18 cellular contexts compared by ENCODE assay signal in the genomic region with DNA sequence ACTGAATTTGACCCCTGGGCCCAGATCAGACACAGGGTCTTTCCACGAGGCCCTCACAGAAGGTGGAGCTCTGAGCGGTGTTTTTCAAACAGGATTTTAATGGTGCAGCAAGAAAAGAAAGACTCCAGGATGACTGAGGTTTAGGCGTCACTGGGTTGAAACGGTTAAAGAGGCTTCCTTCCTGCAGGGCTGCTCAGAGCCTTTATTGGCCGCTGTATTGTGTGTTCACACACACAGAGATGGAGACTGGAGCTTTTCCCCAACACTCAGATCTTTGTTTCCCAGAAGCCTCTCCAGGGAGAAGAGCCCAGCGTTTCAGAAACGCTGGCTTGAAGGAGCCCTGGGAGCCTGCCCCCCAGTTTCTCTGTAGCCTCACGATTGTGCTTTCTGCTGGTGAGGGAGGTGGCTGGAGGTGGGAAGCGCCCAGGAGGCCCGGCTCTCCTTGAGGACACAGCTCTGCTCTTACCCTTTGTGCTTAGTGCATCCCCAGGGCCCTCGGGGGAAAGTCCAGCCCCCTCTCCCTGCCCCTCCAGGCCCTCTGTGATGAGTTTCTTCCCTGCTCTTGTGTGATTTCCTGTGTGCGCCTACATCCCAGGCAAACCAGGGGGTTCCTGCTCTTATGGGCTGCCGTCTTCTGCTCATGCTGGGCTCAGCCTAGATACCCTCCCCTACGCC. TPM values are rescaled to one million over a fixed set of nuclear protein-coding genes. Genes with fewer than 3 reads are reported as not detected.
DNase-seq lines count a peak whose midpoint lies in the region; ATAC-seq lines count a peak whose summit lies in the region.
"Had no signal": no experiment of that assay in that cellular context is flagged by ENCODE, and none has a peak within 500 bp of the region (broad histone marks: within the 10 kb centered on the region; RNA-seq: fewer than 3 reads in every experiment).

No MANE protein-coding gene starts in this region.

- H3K36me3 ChIP-seq in effector memory CD4-positive, alpha-beta T cell (ENCODE audit: control insufficient read depth, insufficient read depth, low read length): no peaks in the 10 kb centered on the region
- H3K36me3 ChIP-seq: heart left ventricle had no signal

- H3K9me3 ChIP-seq in T-helper 17 cell (ENCODE audit: control insufficient read depth, low read length, poor library complexity, severe bottlenecking): no peaks in the 10 kb centered on the region
- H3K9me3 ChIP-seq in effector memory CD4-positive, alpha-beta T cell (ENCODE audit: control insufficient read depth, low read length): no peaks in the 10 kb centered on the region
- H3K9me3 ChIP-seq: heart left ventricle had no signal

- DNase-seq in activated naive CD4-positive, alpha-beta T cell treated with anti-CD3 and anti-CD28 coated beads, Interleukin-2, amount 10 ng/mL, durations not matched to agents 7 days and 5 days: no peak
- no peak for DNase-seq in activated naive CD4-positive, alpha-beta T cell treated with anti-CD3 and anti-CD28 coated beads for 36 hours
- DNase-seq in T-helper 17 cell: no peak
- DNase-seq in islet precursor cell: peak; percentile 60
- DNase-seq in DMS114 treated with DMSO at 0.1 percent for 48 hours (lab: John Stamatoyannopoulos, UW; ENCODE audit: unreplicated experiment): no peak
- no peak for DNase-seq in activated T-cell treated with anti-CD3 and anti-CD28 coated beads for 4 hours
- no peak for DNase-seq in effector memory CD4-positive, alpha-beta T cell
- DNase-seq: activated gamma-delta T cell treated with Interleukin-2 at 50 U/mL for 16 hours; amniotic stem cell; left colon; NCI-H1417 treated with DMSO at 0.1 percent for 48 hours; NCI-H526 treated with DMSO at 0.1 percent for 48 hours; stimulated activated CD8-positive, alpha-beta memory T cell treated with anti-CD3 and anti-CD28 coated beads, Interleukin-4, amount 100 ng/mL, for 48 hours had no signal

- CTCF ChIA-PET in activated naive CD4-positive, alpha-beta T cell treated with anti-CD3 and anti-CD28 coated beads, Interleukin-2, amount 10 ng/mL, durations not matched to agents 7 days and 5 days (lab: Charles Lee): interaction anchor here (1.0 to 6.1 kb wide), 4 partner anchors 18 to 276 kb away, joined by 3 to 35 read pairs (median 6); no protein-coding TSS in a partner anchor
- CTCF ChIA-PET in activated naive CD4-positive, alpha-beta T cell treated with anti-CD3 and anti-CD28 coated beads for 36 hours (lab: Charles Lee): interaction anchor here (0.9 to 2.0 kb wide), 5 partner anchors 18 to 276 kb away, joined by 3 to 10 read pairs (median 4); no protein-coding TSS in a partner anchor

- H3K9me3 Mint-ChIP-seq in activated naive CD4-positive, alpha-beta T cell treated with anti-CD3 and anti-CD28 coated beads, Interleukin-2, amount 10 ng/mL, durations not matched to agents 7 days and 5 days: no peaks in the 10 kb centered on the region
- no peaks in the 10 kb centered on the region for H3K9me3 Mint-ChIP-seq in activated naive CD4-positive, alpha-beta T cell treated with anti-CD3 and anti-CD28 coated beads for 36 hours
- H3K9me3 Mint-ChIP-seq: mesothelial cell of epicardium; naive thymus-derived CD8-positive, alpha-beta T cell had no signal

- H3K27ac ChIP-seq in effector memory CD4-positive, alpha-beta T cell (ENCODE audit: insufficient read depth, low read length, poor library complexity, severe bottlenecking): no peak overlapping the region
- H3K27ac ChIP-seq: epithelial cell of prostate, heart left ventricle had no signal

- no peak overlapping the region for H3K4me3 ChIP-seq in effector memory CD4-positive, alpha-beta T cell (ENCODE audit: insufficient read depth, low read depth, low read length, poor library complexity, severe bottlenecking)
- H3K4me3 ChIP-seq: heart left ventricle had no signal

- no peak for ATAC-seq in T-helper 17 cell
- ATAC-seq: heart left ventricle; left colon; naive thymus-derived CD8-positive, alpha-beta T cell; sciatic nerve had no signal

- peaks cover 26% of the 10 kb centered on the region for H3K4me1 Mint-ChIP-seq in activated naive CD4-positive, alpha-beta T cell treated with anti-CD3 and anti-CD28 coated beads, Interleukin-2, amount 10 ng/mL, durations not matched to agents 7 days and 5 days
- peaks cover 8% of the 10 kb centered on the region for H3K4me1 Mint-ChIP-seq in activated naive CD4-positive, alpha-beta T cell treated with anti-CD3 and anti-CD28 coated beads for 36 hours (ENCODE audit: low read depth)
- H3K4me1 Mint-ChIP-seq in T-helper 17 cell: peaks cover 12% of the 10 kb centered on the region

- H3K4me1 ChIP-seq in effector memory CD4-positive, alpha-beta T cell (ENCODE audit: control insufficient read depth, insufficient read depth, low read length, poor library complexity, severe bottlenecking): no peaks in the 10 kb centered on the region

- peaks cover 45% of the 10 kb centered on the region for H3K36me3 Mint-ChIP-seq in activated naive CD4-positive, alpha-beta T cell treated with anti-CD3 and anti-CD28 coated beads, Interleukin-2, amount 10 ng/mL, durations not matched to agents 7 days and 5 days
- H3K36me3 Mint-ChIP-seq in activated naive CD4-positive, alpha-beta T cell treated with anti-CD3 and anti-CD28 coated beads for 36 hours (ENCODE audit: low read depth): peaks cover 10% of the 10 kb centered on the region
- H3K36me3 Mint-ChIP-seq in T-helper 17 cell (ENCODE audit: low read depth): peaks cover 2% of the 10 kb centered on the region
- H3K36me3 Mint-ChIP-seq: mesothelial cell of epicardium; naive thymus-derived CD8-positive, alpha-beta T cell had no signal

- intact Hi-C loops in activated naive CD4-positive, alpha-beta T cell treated with anti-CD3 and anti-CD28 coated beads for 36 hours (cut with micrococcal nuclease): no loop called here

- peak overlapping the region; percentile 61 for H3K27ac Mint-ChIP-seq in activated naive CD4-positive, alpha-beta T cell treated with anti-CD3 and anti-CD28 coated beads, Interleukin-2, amount 10 ng/mL, durations not matched to agents 7 days and 5 days
- H3K27ac Mint-ChIP-seq in activated naive CD4-positive, alpha-beta T cell treated with anti-CD3 and anti-CD28 coated beads for 36 hours: no peak overlapping the region
- H3K27ac Mint-ChIP-seq in T-helper 17 cell: peak overlapping the region; percentile 59
- H3K27ac Mint-ChIP-seq: mesothelial cell of epicardium had no signal

- H3K27me3 ChIP-seq in effector memory CD4-positive, alpha-beta T cell (replicated peaks; ENCODE audit: control insufficient read depth, insufficient read depth, low read length, poor library complexity, severe bottlenecking): no peaks in the 10 kb centered on the region
- H3K27me3 ChIP-seq: heart left ventricle had no signal

- H3K27me3 Mint-ChIP-seq in activated naive CD4-positive, alpha-beta T cell treated with anti-CD3 and anti-CD28 coated beads, Interleukin-2, amount 10 ng/mL, durations not matched to agents 7 days and 5 days: no peaks in the 10 kb centered on the region
- H3K27me3 Mint-ChIP-seq in activated naive CD4-positive, alpha-beta T cell treated with anti-CD3 and anti-CD28 coated beads for 36 hours (ENCODE audit: low read depth): no peaks in the 10 kb centered on the region
- no peaks in the 10 kb centered on the region for H3K27me3 Mint-ChIP-seq in T-helper 17 cell
- H3K27me3 Mint-ChIP-seq: naive thymus-derived CD8-positive, alpha-beta T cell had no signal

- H3K4me3 Mint-ChIP-seq in activated naive CD4-positive, alpha-beta T cell treated with anti-CD3 and anti-CD28 coated beads, Interleukin-2, amount 10 ng/mL, durations not matched to agents 7 days and 5 days: no peak overlapping the region
- no peak overlapping the region for H3K4me3 Mint-ChIP-seq in activated naive CD4-positive, alpha-beta T cell treated with anti-CD3 and anti-CD28 coated beads for 36 hours
- no peak overlapping the region for H3K4me3 Mint-ChIP-seq in T-helper 17 cell
- H3K4me3 Mint-ChIP-seq: mesothelial cell of epicardium; naive thymus-derived CD8-positive, alpha-beta T cell had no signal

RNA-seq across cellular contexts. Expression of gene RRM2, which starts 37.1 kb away (rescaled TPM):
- 100 to 1,000 TPM; 466 to 514 TPM for total RNA-seq in activated naive CD4-positive, alpha-beta T cell treated with anti-CD3 and anti-CD28 coated beads for 36 hours
- total RNA-seq in T-helper 17 cell: 1 to 10 TPM in 1 of 2 donors, under 1 TPM in 1; 0.32 to 1.7 TPM

Comparison
In these comparisons a context has a peak if more than half of its experiments do, and no peak if none do; other contexts are left out.
1. RNA of gene RRM2, which starts 37.1 kb away (total RNA-seq): 466 to 514 TPM in activated naive CD4-positive, alpha-beta T cell treated with anti-CD3 and anti-CD28 coated beads for 36 hours; 0.32 to 1.7 TPM in T-helper 17 cell; every median in the first group is over 100 times any median in the second.